ENCODE assay signal across 8 cellular contexts in genomic region chr10:33193057-33193866, GRCh38.
A peak's percentile ranks its signal among the peaks of the same experiment; 100 is the strongest.
DNase-seq lines count a peak whose midpoint lies in the region; ATAC-seq, FAIRE-seq and TF ChIP-seq lines count a peak whose summit lies in the region.

No MANE protein-coding gene starts in this region.

- H3K36me3 Mint-ChIP-seq in mesothelial cell of epicardium: peaks cover 19% of the 10 kb centered on the region

- H3K4me3 Mint-ChIP-seq in mesothelial cell of epicardium: no peak overlapping the region

- H3K27ac Mint-ChIP-seq in mesothelial cell of epicardium: peak overlapping the region; percentile 73

- H3K4me1 Mint-ChIP-seq in mesothelial cell of epicardium: peaks cover 35% of the 10 kb centered on the region

- ATAC-seq in GM18868 (IDR thresholded peaks at IDR 0.05; ENCODE audit: unreplicated experiment) (peak; percentile 93), HG03196 (IDR thresholded peaks at IDR 0.05; ENCODE audit: unreplicated experiment) (peak; percentile 82)

- DNase-seq in AG09309 (ENCODE audit: low read depth) (peak; percentile 80), NCI-H82 (lab: John Stamatoyannopoulos, UW) (peak; percentile 83), mesothelial cell of epicardium (ENCODE audit: low spot score in 2 of 2, unreplicated experiment in 2 of 2) (peak; percentile 47 to 75)
- peak; percentile 85 for DNase-seq in activated CD8-positive, alpha-beta memory T cell treated with anti-CD3 and anti-CD28 coated beads for 24 hours
- peak; percentile 41 to 59 for DNase-seq in stimulated activated CD8-positive, alpha-beta memory T cell treated with anti-CD3 and anti-CD28 coated beads, Interleukin-2, amount 100 ng/mL, for 1 hour (ENCODE audit: low read depth in 2 of 2)

- no peaks in the 10 kb centered on the region for H3K9me3 Mint-ChIP-seq in mesothelial cell of epicardium

- H3K4me3 ChIP-seq in AG09309 (ENCODE audit: control insufficient read depth, low read depth, low read length): no peak overlapping the region

- FAIRE-seq in endometrium (lab: Jason Lieb, UNC): peak; percentile 92

- TF ChIP-seq CTCF in AG09309 (IDR thresholded peaks at IDR 0.05; ENCODE audit: control insufficient read depth, insufficient read depth, low read depth, low read length, missing control alignments) (peak; percentile 83), mesothelial cell of epicardium (IDR thresholded peaks at IDR 0.05; ENCODE audit: unreplicated experiment) (peak; percentile 59)

- H3K27me3 Mint-ChIP-seq in mesothelial cell of epicardium (ENCODE audit: low read depth): no peaks in the 10 kb centered on the region
